Comparison of ENCODE assay signal across 11 cellular contexts in the genomic region with DNA sequence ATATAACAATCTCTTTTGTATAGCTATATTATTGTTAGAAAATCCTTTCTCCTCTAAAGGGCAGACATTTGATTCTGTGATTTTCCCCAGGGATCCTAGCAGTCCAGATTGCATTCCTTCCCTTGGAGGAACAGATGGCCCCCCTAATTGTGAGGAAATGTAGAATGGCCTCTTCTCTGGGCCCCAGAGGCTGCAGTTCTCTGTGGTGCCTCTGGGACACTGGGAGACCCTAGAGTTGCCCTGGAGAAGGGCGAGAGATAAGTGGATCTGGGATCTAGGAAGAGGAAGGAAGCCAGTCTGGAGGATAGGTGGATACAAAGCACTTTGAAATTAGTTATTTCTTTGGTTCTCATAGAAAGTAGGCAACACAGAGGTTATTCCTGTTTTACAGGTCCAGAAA. TPM values are rescaled to one million over a fixed set of nuclear protein-coding genes. Genes with fewer than 3 reads are reported as not detected.
DNase-seq lines count a peak whose midpoint lies in the region; ATAC-seq and TF ChIP-seq lines count a peak whose summit lies in the region.
"Had no signal": no experiment of that assay in that cellular context is flagged by ENCODE, and none has a peak within 500 bp of the region (broad histone marks: within the 10 kb centered on the region; RNA-seq: fewer than 3 reads in every experiment).

No MANE protein-coding gene starts in this region.

- no peaks in the 10 kb centered on the region for H3K9me3 ChIP-seq in BE2C
- H3K9me3 ChIP-seq: sigmoid colon had no signal

- peak; percentile 41 for TF ChIP-seq CTCF in BE2C (IDR thresholded peaks at IDR 0.05; ENCODE audit: low read depth, low read length)
- TF ChIP-seq CTCF in GM12875 (IDR thresholded peaks at IDR 0.05; ENCODE audit: borderline replicate concordance, insufficient read depth, low read depth, low read length): peak; percentile 28; the same call in 1 of the 2 replicates

- no peaks in the 10 kb centered on the region for H3K27me3 ChIP-seq in BE2C
- H3K27me3 ChIP-seq: sigmoid colon had no signal

- H3K4me1 ChIP-seq in BE2C: peaks cover 8% of the 10 kb centered on the region

- H3K36me3 ChIP-seq in BE2C: no peaks in the 10 kb centered on the region
- H3K36me3 ChIP-seq: sigmoid colon had no signal

- ATAC-seq in GM18861 (IDR thresholded peaks at IDR 0.05; ENCODE audit: unreplicated experiment): no peak
- ATAC-seq in GM19452 (IDR thresholded peaks at IDR 0.05; ENCODE audit: unreplicated experiment): no peak
- no peak for ATAC-seq in HG02970 (IDR thresholded peaks at IDR 0.05; ENCODE audit: low FRiP score, unreplicated experiment)
- ATAC-seq: GM12878 had no signal

- H3K4me3 ChIP-seq in BE2C (ENCODE audit: low read depth, low read length) (no peak overlapping the region), GM12875 (ENCODE audit: low read depth, low read length) (no peak overlapping the region)
- H3K4me3 ChIP-seq: GM12878, sigmoid colon had no signal

- DNase-seq in BE2C (peak; percentile 59), RKO (ENCODE audit: low spot score) (peak; percentile 51), iPS-NIHi11 (ENCODE audit: low spot score) (peak; percentile 29), RPMI8226 (no peak)
- DNase-seq: activated CD8-positive, alpha-beta memory T cell treated with anti-CD3 and anti-CD28 coated beads, Interleukin-2, amount 50 U/mL, for 4 hours; sigmoid colon had no signal

RNA-seq across cellular contexts. Expression of gene HINT2, which starts 1.9 kb away (rescaled TPM):
- 52.8 TPM for polyA plus RNA-seq in BE2C (2012; ENCODE audit: insufficient read depth, insufficient read length, low read depth)

RNA-seq across cellular contexts. Expression of gene SPAG8, which starts 4.6 kb away (rescaled TPM):
- 1.7 TPM for polyA plus RNA-seq in BE2C (2012; ENCODE audit: insufficient read depth, insufficient read length, low read depth)

RNA-seq across cellular contexts. Expression of gene FAM221B, which starts 11.8 kb away (rescaled TPM):
- not detected for polyA plus RNA-seq in BE2C (2012; ENCODE audit: insufficient read depth, insufficient read length, low read depth)

RNA-seq across cellular contexts. Expression of gene TMEM8B, which starts 12.3 kb away (rescaled TPM):
- polyA plus RNA-seq in BE2C (2012; ENCODE audit: insufficient read depth, insufficient read length, low read depth): 3.4 TPM

RNA-seq across cellular contexts. Expression of gene NPR2, which starts 25.3 kb away (rescaled TPM):
- polyA plus RNA-seq in BE2C (2012; ENCODE audit: insufficient read depth, insufficient read length, low read depth): 7.4 TPM
